ENCODE assay signal across 11 cellular contexts in genomic region chr1:42173961-42174715, GRCh38. TPM values are rescaled to one million over a fixed set of nuclear protein-coding genes. Genes with fewer than 3 reads are reported as not detected.
DNase-seq lines count a peak whose midpoint lies in the region; ATAC-seq, FAIRE-seq and TF ChIP-seq lines count a peak whose summit lies in the region.
"Had no signal": no experiment of that assay in that cellular context is flagged by ENCODE, and none has a peak within 500 bp of the region (broad histone marks: within the 10 kb centered on the region; RNA-seq: fewer than 3 reads in every experiment).

No MANE protein-coding gene starts in this region.

- H3K9ac ChIP-seq in keratinocyte (ENCODE audit: control insufficient read depth, extremely low read depth, insufficient read depth, low read length) = peak overlapping the region; percentile 69

- no peak overlapping the region for H3K4me3 Mint-ChIP-seq in Calu3 (ENCODE audit: low read depth, unreplicated experiment)
- H3K4me3 Mint-ChIP-seq: activated T-helper 1 cell treated with anti-CD3 and anti-CD28 coated beads, Interleukin-12 subunit alpha, Interleukin-12 subunit beta, Interleukin-2, Interleukin-4 antibody, amounts not matched to agents 30 ng/mL and 10 ng/mL and 1 ng/mL, durations not matched to agents 14 hours and 24 hours and 36 hours; immature natural killer cell had no signal

- dilution Hi-C loops in keratinocyte (cut with MboI; ENCODE audit: extremely low pct_ligation_motif_present, low sequenced_read_pairs) = no loop called here

- H4K20me1 ChIP-seq in keratinocyte (ENCODE audit: control insufficient read depth, extremely low read depth, insufficient read depth, low read length) = no peaks in the 10 kb centered on the region

- intact Hi-C loops in Calu3 (cut with micrococcal nuclease; ENCODE audit: unreplicated experiment) = loop anchor here (2.0 to 10.0 kb wide), 2 partner anchors 27 to 151 kb away; no protein-coding TSS in a partner anchor

- FAIRE-seq in bronchial epithelial cell (lab: Jason Lieb, UNC) (peak; percentile 97), keratinocyte (lab: Jason Lieb, UNC) (peak; percentile 97)

- H3K79me2 ChIP-seq in keratinocyte (ENCODE audit: control insufficient read depth, insufficient read depth, low read length) = no peaks in the 10 kb centered on the region

- no peaks in the 10 kb centered on the region for H3K27me3 Mint-ChIP-seq in Calu3 (ENCODE audit: unreplicated experiment)

- no peak overlapping the region for H3K4me3 ChIP-seq in bronchial epithelial cell (ENCODE audit: low read depth, low read length)
- peak overlapping the region in 2 of 3 experiments; percentile 57 to 63 for H3K4me3 ChIP-seq in keratinocyte (ENCODE audit: control insufficient read depth in 2 of 3, extremely low read depth in 1 of 3, insufficient read depth in 2 of 3, low read depth in 1 of 3, low read length in 3 of 3)

- no peaks in the 10 kb centered on the region for H3K9me1 ChIP-seq in keratinocyte (ENCODE audit: control insufficient read depth, extremely low read depth, insufficient read depth, low read length)

- peak overlapping the region; percentile 96 for H3K4me2 ChIP-seq in keratinocyte (ENCODE audit: control insufficient read depth, extremely low read depth, insufficient read depth, low read depth, low read length)

- H3K36me3 ChIP-seq in bronchial epithelial cell (ENCODE audit: control insufficient read depth, insufficient read depth, low read length) (no peaks in the 10 kb centered on the region), keratinocyte (ENCODE audit: control insufficient read depth in 2 of 2, extremely low read depth in 1 of 2, insufficient read depth in 2 of 2, low read length in 2 of 2) (no peaks in the 10 kb centered on the region)

- no peak for TF ChIP-seq CTCF in Calu3 (IDR thresholded peaks at IDR 0.05; ENCODE audit: unreplicated experiment)
- TF ChIP-seq CTCF in bronchial epithelial cell (IDR thresholded peaks at IDR 0.05; ENCODE audit: insufficient read depth, low read length, severe bottlenecking) = no peak
- no peak for TF ChIP-seq CTCF in keratinocyte (optimal IDR thresholded peaks at IDR 0.05 in 1 of 3, IDR thresholded peaks at IDR 0.05 in 1 of 3, conservative IDR thresholded peaks at IDR 0.05 in 1 of 3; ENCODE audit: extremely low read depth in 1 of 3, insufficient read depth in 2 of 3, low read length in 3 of 3)

- H2AFZ ChIP-seq in keratinocyte (ENCODE audit: control insufficient read depth, low read length) = no peak overlapping the region

- CTCF ChIA-PET in Calu3 (lab: Charles Lee) = interaction anchor here (0.5 to 1.9 kb wide), 8 partner anchors 9 to 658 kb away, joined by 3 to 8 read pairs (median 5); partner anchors contain the start of gene GUCA2B

- H3K9me3 ChIP-seq in keratinocyte (ENCODE audit: control insufficient read depth, low read depth, low read length) = no peaks in the 10 kb centered on the region

- H3K27ac ChIP-seq in keratinocyte (ENCODE audit: control insufficient read depth, insufficient read depth, low read length) = peak overlapping the region; percentile 92

- H3K27me3 ChIP-seq in bronchial epithelial cell (ENCODE audit: control insufficient read depth, insufficient read depth, low read length) (no peaks in the 10 kb centered on the region), keratinocyte (ENCODE audit: control insufficient read depth, extremely low read depth, insufficient read depth, low read length) (no peaks in the 10 kb centered on the region)

- H3K4me1 Mint-ChIP-seq in Calu3 (ENCODE audit: low read depth, unreplicated experiment) = peaks cover 23% of the 10 kb centered on the region
- H3K4me1 Mint-ChIP-seq: immature natural killer cell had no signal

- peaks cover 63% of the 10 kb centered on the region for H3K4me1 ChIP-seq in keratinocyte (ENCODE audit: control insufficient read depth, extremely low read depth, insufficient read depth, low read length)

- no peak for ATAC-seq in HG02763 (IDR thresholded peaks at IDR 0.05; ENCODE audit: unreplicated experiment)

- H3K9me3 Mint-ChIP-seq in Calu3 (ENCODE audit: low read depth, unreplicated experiment) = no peaks in the 10 kb centered on the region
- H3K9me3 Mint-ChIP-seq: activated T-helper 1 cell treated with anti-CD3 and anti-CD28 coated beads, Interleukin-12 subunit alpha, Interleukin-12 subunit beta, Interleukin-2, Interleukin-4 antibody, amounts not matched to agents 30 ng/mL and 10 ng/mL and 1 ng/mL, durations not matched to agents 14 hours and 24 hours and 36 hours; immature natural killer cell had no signal

- H3K36me3 Mint-ChIP-seq in Calu3 (ENCODE audit: insufficient read depth, unreplicated experiment) = peaks cover 20% of the 10 kb centered on the region

- no TSS peak for BruUV-seq in Calu3 (replicated peaks; lab: Mats Ljungman, UMichigan)

- peak; percentile 30 for DNase-seq in Calu3
- peak; percentile 75 for DNase-seq in HPDE6-E6E7 (ENCODE audit: extremely low spot score)
- DNase-seq in bronchial epithelial cell (ENCODE audit: low read depth) = peak; percentile 98
- DNase-seq in keratinocyte (ENCODE audit: low read depth, low spot score) = no peak
- no peak for DNase-seq in hippocampal formation (lab: John Stamatoyannopoulos, UW)
- DNase-seq in stimulated activated CD4-positive, alpha-beta T cell treated with anti-CD3 and anti-CD28 coated beads, Interleukin-1b, Interleukin-23, amount 100 ng/mL, for 48 hours = no peak

- no peak overlapping the region for H3K27ac Mint-ChIP-seq in Calu3 (ENCODE audit: unreplicated experiment)
- H3K27ac Mint-ChIP-seq: activated T-helper 1 cell treated with anti-CD3 and anti-CD28 coated beads, Interleukin-12 subunit alpha, Interleukin-12 subunit beta, Interleukin-2, Interleukin-4 antibody, amounts not matched to agents 30 ng/mL and 10 ng/mL and 1 ng/mL, durations not matched to agents 14 hours and 24 hours and 36 hours had no signal

RNA-seq across cellular contexts. Expression of gene GUCA2A, which starts 9.6 kb away (rescaled TPM):
- not detected in 2 replicates for total RNA-seq in Calu3 (2022)
- total RNA-seq in bronchial epithelial cell = not detected in 2 replicates
- polyA plus RNA-seq in keratinocyte = not detected in 3 replicates
- polyA plus RNA-seq in keratinocyte (2011; ENCODE audit: low read depth) = not detected
- polyA plus RNA-seq in keratinocyte (2011; cell fraction: cytosol; rRNA removed) = not detected in 2 replicates
- polyA plus RNA-seq in keratinocyte (2011; cell fraction: nucleus; rRNA removed) = not detected in 2 replicates
- not detected in 2 replicates for polyA plus RNA-seq in keratinocyte (2012; ENCODE audit: low replicate concordance)
- polyA minus RNA-seq in keratinocyte = not detected in 3 replicates
- not detected for polyA minus RNA-seq in keratinocyte (2011; cell fraction: cytosol; rRNA and poly(A)+ RNA removed)
- polyA minus RNA-seq in keratinocyte (2011; cell fraction: nucleus; rRNA and poly(A)+ RNA removed) = not detected in 2 replicates
- total RNA-seq: activated T-helper 1 cell treated with anti-CD3 and anti-CD28 coated beads, Interleukin-12 subunit alpha, Interleukin-12 subunit beta, Interleukin-2, Interleukin-4 antibody, amounts not matched to agents 30 ng/mL and 10 ng/mL and 1 ng/mL, durations not matched to agents 14 hours and 24 hours and 36 hours; endothelial cell of umbilical vein had no signal
- polyA plus RNA-seq: endothelial cell of umbilical vein, immature natural killer cell had no signal

RNA-seq across cellular contexts. Expression of gene GUCA2B, which starts 20.9 kb away (rescaled TPM):
- total RNA-seq in Calu3 (2022) (not detected in 2 replicates), bronchial epithelial cell (not detected in 2 replicates)
- polyA plus RNA-seq in keratinocyte = not detected in 3 replicates
- polyA plus RNA-seq in keratinocyte (2011; ENCODE audit: low read depth) = not detected
- not detected in 2 replicates for polyA plus RNA-seq in keratinocyte (2011; cell fraction: cytosol; rRNA removed)
- polyA plus RNA-seq in keratinocyte (2011; cell fraction: nucleus; rRNA removed) = not detected in 2 replicates
- polyA plus RNA-seq in keratinocyte (2012; ENCODE audit: low replicate concordance) = not detected in 2 replicates
- not detected in 3 replicates for polyA minus RNA-seq in keratinocyte
- not detected for polyA minus RNA-seq in keratinocyte (2011; cell fraction: cytosol; rRNA and poly(A)+ RNA removed)
- polyA minus RNA-seq in keratinocyte (2011; cell fraction: nucleus; rRNA and poly(A)+ RNA removed) = not detected in 2 replicates
- total RNA-seq: activated T-helper 1 cell treated with anti-CD3 and anti-CD28 coated beads, Interleukin-12 subunit alpha, Interleukin-12 subunit beta, Interleukin-2, Interleukin-4 antibody, amounts not matched to agents 30 ng/mL and 10 ng/mL and 1 ng/mL, durations not matched to agents 14 hours and 24 hours and 36 hours; endothelial cell of umbilical vein; subcutaneous adipose tissue had no signal
- polyA plus RNA-seq: endothelial cell of umbilical vein, immature natural killer cell had no signal

Comparison
In these comparisons a context has a peak if more than half of its experiments do, and no peak if none do; other contexts are left out.
1. DNase-seq: peak in Calu3 (single experiment), HPDE6-E6E7 (single experiment) and bronchial epithelial cell (single experiment); none in keratinocyte (single experiment), hippocampal formation (0 of 2) and stimulated activated CD4-positive, alpha-beta T cell treated with anti-CD3 and anti-CD28 coated beads, Interleukin-1b, Interleukin-23, amount 100 ng/mL, for 48 hours (single experiment).